In the genomic region with DNA sequence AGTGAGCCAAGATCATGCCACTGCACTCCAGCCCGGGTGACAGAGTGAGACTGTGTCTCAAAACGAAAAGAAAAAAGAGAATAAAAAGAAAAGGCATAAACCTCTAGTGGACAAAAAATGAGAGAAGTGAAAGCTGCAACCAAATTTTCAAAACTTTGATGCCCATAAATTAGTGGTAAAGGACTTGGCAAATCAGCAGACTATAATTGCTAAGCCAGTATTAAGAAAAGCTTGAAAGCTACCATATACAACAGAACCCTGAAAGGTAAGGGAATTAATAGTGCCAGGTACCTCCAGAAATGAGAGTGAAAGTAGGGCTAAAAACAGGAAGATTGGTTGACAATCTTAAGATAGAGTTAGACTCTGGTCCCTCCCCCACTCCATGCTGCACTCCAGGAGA, we compare ENCODE assay signal across 25 cellular contexts. TPM values are rescaled to one million over a fixed set of nuclear protein-coding genes. Genes with fewer than 3 reads are reported as not detected.
"Had no signal": no experiment of that assay in that cellular context is flagged by ENCODE, and none has a peak within 500 bp of the region (broad histone marks: within the 10 kb centered on the region; RNA-seq: fewer than 3 reads in every experiment).

No MANE protein-coding gene starts in this region.

- H3K9me3 ChIP-seq: sigmoid colon, thoracic aorta had no signal

- H3K27ac Mint-ChIP-seq: activated naive CD8-positive, alpha-beta T cell treated with anti-CD3 and anti-CD28 coated beads for 36 hours; activated T-helper 2 cell treated with anti-CD3 and anti-CD28 coated beads, Interferon-gamma antibody, Interleukin-2, Interleukin-4, amounts not matched to agents 10 μg/mL and 5 μg/mL and 100 μg/mL, durations not matched to agents 14 hours and 24 hours and 36 hours; natural killer cell; progenitor cell of endocrine pancreas; type B pancreatic cell had no signal

- DNase-seq: activated CD4-positive, alpha-beta T cell treated with anti-CD3 and anti-CD28 coated beads, Interleukin-2, amount 50 U/mL, for 1 hour; activated naive CD4-positive, alpha-beta T cell; activated naive CD8-positive, alpha-beta T cell treated with anti-CD3 and anti-CD28 coated beads for 36 hours; activated T-cell treated with anti-CD3 and anti-CD28 coated beads, Interleukin-2, amount 50 U/mL, for 1 hour; amygdala; heart left ventricle; left ventricle myocardium superior; midbrain; natural killer cell; retina; sigmoid colon; stimulated activated CD4-positive, alpha-beta T cell treated with anti-CD3 and anti-CD28 coated beads, Interleukin-2, amount 100 ng/mL, for 48 hours; stimulated activated CD8-positive, alpha-beta memory T cell treated with anti-CD3 and anti-CD28 coated beads, Interleukin-4, amount 100 ng/mL, for 48 hours; stimulated activated naive CD4-positive, alpha-beta T cell had no signal

- H3K27me3 Mint-ChIP-seq: activated naive CD8-positive, alpha-beta T cell treated with anti-CD3 and anti-CD28 coated beads for 36 hours; progenitor cell of endocrine pancreas; type B pancreatic cell had no signal

- H3K4me3 ChIP-seq: coronary artery, gastroesophageal sphincter, heart left ventricle, sigmoid colon, smooth muscle cell, thoracic aorta, vagina had no signal

- H3K4me3 Mint-ChIP-seq: activated naive CD8-positive, alpha-beta T cell treated with anti-CD3 and anti-CD28 coated beads for 36 hours; natural killer cell; type B pancreatic cell had no signal

- H3K27ac ChIP-seq: coronary artery, epithelial cell of prostate, gastroesophageal sphincter, heart left ventricle, sigmoid colon, thoracic aorta, vagina, VCaP had no signal

- H3K4me1 Mint-ChIP-seq: activated naive CD8-positive, alpha-beta T cell treated with anti-CD3 and anti-CD28 coated beads for 36 hours had no signal

- ATAC-seq: activated CD4-positive, CD25-positive, alpha-beta regulatory T cell treated with anti-CD3 and anti-CD28 coated beads, Interleukin-2, amount 50 U/mL, for 24 hours; gastroesophageal sphincter; heart left ventricle; left ventricle myocardium superior; natural killer cell had no signal

- H3K27me3 ChIP-seq: gastroesophageal sphincter, heart left ventricle, sigmoid colon, vagina had no signal

- H3K4me1 ChIP-seq: gastroesophageal sphincter, sigmoid colon, vagina had no signal

RNA-seq across cellular contexts. Expression of gene SLC22A13, which starts 32.9 kb away (rescaled TPM):
- total RNA-seq: left ventricle myocardium superior, vagina had no signal

RNA-seq across cellular contexts. Expression of gene SLC22A14, which starts 49.4 kb away (rescaled TPM):
- total RNA-seq: activated naive CD8-positive, alpha-beta T cell treated with anti-CD3 and anti-CD28 coated beads for 36 hours; activated T-helper 2 cell treated with anti-CD3 and anti-CD28 coated beads, Interferon-gamma antibody, Interleukin-2, Interleukin-4, amounts not matched to agents 10 μg/mL and 5 μg/mL and 100 μg/mL, durations not matched to agents 14 hours and 24 hours and 36 hours; left ventricle myocardium superior; sigmoid colon had no signal
